25 cellular contexts compared by ENCODE assay signal in the genomic region with DNA sequence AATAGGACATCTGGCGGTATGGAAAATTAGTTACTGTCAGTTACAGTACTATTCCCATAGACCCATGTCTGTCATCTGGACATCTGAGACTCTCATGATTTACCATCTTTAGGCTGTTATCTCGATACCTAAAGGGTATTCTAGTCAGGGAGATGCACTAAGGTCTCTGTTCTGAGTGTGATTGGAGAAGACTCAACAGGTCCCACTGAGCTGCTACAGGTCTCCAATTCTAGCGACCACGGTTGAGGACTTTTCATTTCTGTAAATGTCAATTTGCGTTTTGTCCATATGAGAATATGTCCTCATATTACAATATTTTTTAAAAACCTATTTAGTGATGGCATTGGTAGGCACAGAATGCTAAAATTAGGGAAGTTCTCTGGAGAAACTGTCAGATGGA.
"Had no signal": no experiment of that assay in that cellular context is flagged by ENCODE, and none has a peak within 500 bp of the region (broad histone marks: within the 10 kb centered on the region; RNA-seq: fewer than 3 reads in every experiment).

No MANE protein-coding gene starts in this region.

- H3K4me2 ChIP-seq: neural progenitor cell had no signal

- H3K4me1 ChIP-seq: neural progenitor cell, parathyroid adenoma, psoas muscle, right lobe of liver, sigmoid colon, stomach, thyroid gland, tibial nerve, upper lobe of left lung, uterus had no signal

- H3K9me3 ChIP-seq: ovary, psoas muscle, right lobe of liver, sigmoid colon, thoracic aorta, thyroid gland, tibial nerve, upper lobe of left lung, uterus had no signal

- FAIRE-seq: small intestine had no signal

- H3K27ac ChIP-seq: neural progenitor cell, ovary, parathyroid adenoma, psoas muscle, right lobe of liver, sigmoid colon, stomach, thoracic aorta, thyroid gland, tibial nerve, upper lobe of left lung, uterus had no signal

- H3K9ac ChIP-seq: neural progenitor cell, parathyroid adenoma had no signal

- DNase-seq: natural killer cell; occipital lobe; ovary; posterior cingulate gyrus; psoas muscle; right cardiac atrium; right lobe of liver; sigmoid colon; small intestine; stimulated activated CD4-positive, alpha-beta T cell treated with anti-CD3 and anti-CD28 coated beads, Interleukin-15, amount 100 ng/mL, for 24 hours; stimulated activated CD4-positive, alpha-beta T cell treated with anti-CD3 and anti-CD28 coated beads, Interleukin-2, amount 100 ng/mL, for 24 hours; stimulated activated CD4-positive, alpha-beta T cell treated with anti-CD3 and anti-CD28 coated beads, Interleukin-2, amount 100 ng/mL, for 48 hours; stimulated activated CD4-positive, alpha-beta T cell treated with anti-CD3 and anti-CD28 coated beads, Interleukin-4, amount 100 ng/mL, for 24 hours; stimulated activated naive B cell treated with anti-CD40 and anti-IgM and Interleukin-4, amounts not matched to agents 10 μg/mL and 1 μg/mL and 100 μg/mL, for 72 hours; stimulated activated naive CD4-positive, alpha-beta T cell treated with Interleukin-2 at 50 U/mL for 16 hours; stomach; thyroid gland; trophoblast cell; upper lobe of left lung; uterus had no signal

- H3K4me3 ChIP-seq: neural progenitor cell, ovary, psoas muscle, right lobe of liver, sigmoid colon, stomach, thoracic aorta, thyroid gland, tibial nerve, upper lobe of left lung, uterus had no signal

- H3K36me3 ChIP-seq: neural progenitor cell, ovary, right lobe of liver, sigmoid colon, stomach, thoracic aorta, thyroid gland, tibial nerve, upper lobe of left lung, uterus had no signal

- H3K27me3 ChIP-seq: neural progenitor cell, ovary, sigmoid colon, thyroid gland, tibial nerve, upper lobe of left lung had no signal

- ATAC-seq: natural killer cell; psoas muscle; right cardiac atrium; right lobe of liver; stimulated activated effector memory CD8-positive, alpha-beta T cell treated with anti-CD3 and anti-CD28 coated beads, Interleukin-12 subunit alpha, Interleukin-12 subunit beta, amount 100 ng/mL, for 72 hours; stimulated activated naive B cell treated with anti-CD40 and anti-IgM and Interleukin-4, amounts not matched to agents 10 μg/mL and 1 μg/mL and 100 μg/mL, for 72 hours had no signal
